In the genomic region with DNA sequence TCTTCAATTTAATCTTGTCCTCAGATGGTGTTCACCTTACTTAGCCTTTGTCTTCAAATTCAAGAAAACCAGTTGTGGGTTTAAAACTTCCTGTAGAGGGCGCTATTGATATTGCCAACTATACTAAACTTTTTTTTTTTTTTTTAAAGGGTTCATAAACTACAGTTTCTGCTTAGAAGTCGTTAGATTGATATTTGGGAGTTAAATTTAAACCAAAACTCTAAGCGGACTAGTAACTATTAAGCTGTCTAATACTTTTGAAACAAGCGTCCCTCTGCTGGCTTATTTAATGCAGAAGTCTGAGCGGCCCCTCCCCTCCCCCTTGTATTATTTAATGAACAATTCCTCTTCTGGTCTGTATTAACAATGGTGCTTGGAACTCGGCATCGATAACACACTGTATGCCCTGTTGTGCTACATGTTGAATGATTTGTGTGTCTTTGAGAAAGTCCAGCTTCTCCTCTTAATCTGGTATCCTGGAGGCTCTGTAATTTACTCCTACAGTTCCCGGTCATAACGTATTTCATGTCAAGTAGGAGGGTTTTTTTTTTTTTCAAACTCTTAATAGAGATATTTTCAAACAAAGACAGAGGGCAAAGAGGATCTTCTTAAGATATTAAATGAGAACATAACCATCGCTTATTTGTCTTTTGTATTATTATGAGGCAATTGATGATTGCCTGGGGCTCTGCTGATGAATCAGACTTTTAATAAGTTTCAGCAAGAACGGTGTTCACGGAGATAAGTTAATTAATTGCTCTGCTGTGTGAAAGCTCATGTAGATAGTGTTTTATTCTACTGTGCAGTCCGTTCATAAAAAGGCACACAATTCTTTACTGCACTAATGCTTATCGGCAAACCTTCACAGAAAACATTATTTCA, we compare ENCODE assay signal across 9 cellular contexts. TPM values are rescaled to one million over a fixed set of nuclear protein-coding genes. Genes with fewer than 3 reads are reported as not detected.
DNase-seq lines count a peak whose midpoint lies in the region; ATAC-seq and TF ChIP-seq lines count a peak whose summit lies in the region.
"Had no signal": no experiment of that assay in that cellular context is flagged by ENCODE, and none has a peak within 500 bp of the region (broad histone marks: within the 10 kb centered on the region; RNA-seq: fewer than 3 reads in every experiment).

No MANE protein-coding gene starts in this region.

- H3K9me3 Mint-ChIP-seq in activated CD8-positive, alpha-beta T cell treated with anti-CD3 and anti-CD28 coated beads for 36 hours = no peaks in the 10 kb centered on the region
- no peaks in the 10 kb centered on the region for H3K9me3 Mint-ChIP-seq in activated CD8-positive, alpha-beta T cell treated with anti-CD3 and anti-CD28 coated beads, Interleukin-2, amount 10 ng/mL, durations not matched to agents 7 days and 5 days (ENCODE audit: insufficient read depth)
- H3K9me3 Mint-ChIP-seq in effector memory CD8-positive, alpha-beta T cell = no peaks in the 10 kb centered on the region
- H3K9me3 Mint-ChIP-seq: central memory CD8-positive, alpha-beta T cell had no signal

- no peaks in the 10 kb centered on the region for H3K4me1 Mint-ChIP-seq in activated CD8-positive, alpha-beta T cell treated with anti-CD3 and anti-CD28 coated beads for 36 hours (ENCODE audit: low read depth)
- H3K4me1 Mint-ChIP-seq in activated CD8-positive, alpha-beta T cell treated with anti-CD3 and anti-CD28 coated beads, Interleukin-2, amount 10 ng/mL, durations not matched to agents 7 days and 5 days (ENCODE audit: low read depth) = no peaks in the 10 kb centered on the region
- H3K4me1 Mint-ChIP-seq in effector memory CD8-positive, alpha-beta T cell (ENCODE audit: low read depth in 2 of 2) = peaks cover 1 to 4% of the 10 kb centered on the region in 2 donors

- intact Hi-C loops in activated CD8-positive, alpha-beta T cell treated with anti-CD3 and anti-CD28 coated beads for 36 hours (cut with micrococcal nuclease) = loop anchor here (5.0 kb wide), 2 partner anchors 238 to 463 kb away; no protein-coding TSS in a partner anchor
- intact Hi-C loops in left ventricle myocardium inferior (cut with micrococcal nuclease) (loop anchor here (2.0 to 5.0 kb wide), 2 partner anchors 238 to 465 kb away; no protein-coding TSS in a partner anchor), sciatic nerve (cut with DNase I) (loop anchor here (10.0 kb wide), 1 partner anchor 465 kb away; no protein-coding TSS in a partner anchor)

- peaks cover 17% of the 10 kb centered on the region for H3K27me3 Mint-ChIP-seq in activated CD8-positive, alpha-beta T cell treated with anti-CD3 and anti-CD28 coated beads for 36 hours
- peaks cover 10% of the 10 kb centered on the region for H3K27me3 Mint-ChIP-seq in activated CD8-positive, alpha-beta T cell treated with anti-CD3 and anti-CD28 coated beads, Interleukin-2, amount 10 ng/mL, durations not matched to agents 7 days and 5 days (ENCODE audit: low read depth)
- H3K27me3 Mint-ChIP-seq in effector memory CD8-positive, alpha-beta T cell = peaks cover 32 to 60% of the 10 kb centered on the region in 2 donors

- CTCF ChIA-PET in activated CD8-positive, alpha-beta T cell treated with anti-CD3 and anti-CD28 coated beads for 36 hours (lab: Charles Lee) = interaction anchor here (0.6 to 1.7 kb wide), 13 partner anchors 10 to 464 kb away, joined by 3 to 5 read pairs (median 3); a partner anchor contains a TSS
- CTCF ChIA-PET in activated CD8-positive, alpha-beta T cell treated with anti-CD3 and anti-CD28 coated beads, Interleukin-2, amount 10 ng/mL, durations not matched to agents 7 days and 5 days (lab: Charles Lee) = interaction anchor here (0.6 to 1.6 kb wide), 3 partner anchors 237 to 408 kb away, joined by 3 to 5 read pairs (median 3); no protein-coding TSS in a partner anchor

- POLR2A ChIA-PET in activated CD8-positive, alpha-beta T cell treated with anti-CD3 and anti-CD28 coated beads for 36 hours (lab: Charles Lee) = no interaction called here
- POLR2A ChIA-PET in activated CD8-positive, alpha-beta T cell treated with anti-CD3 and anti-CD28 coated beads, Interleukin-2, amount 10 ng/mL, durations not matched to agents 7 days and 5 days (lab: Charles Lee) = no interaction called here

- H3K27me3 ChIP-seq in WERI-Rb-1 (ENCODE audit: insufficient read depth, low read depth, severe bottlenecking) (peaks cover 47% of the 10 kb centered on the region), left ventricle myocardium inferior (ENCODE audit: low read depth) (no peaks in the 10 kb centered on the region)

- H3K9me3 ChIP-seq in WERI-Rb-1 (ENCODE audit: severe bottlenecking) (no peaks in the 10 kb centered on the region), left ventricle myocardium inferior (replicated peaks) (no peaks in the 10 kb centered on the region)

- DNase-seq in activated CD8-positive, alpha-beta T cell treated with anti-CD3 and anti-CD28 coated beads for 36 hours = peak; percentile 3
- DNase-seq in activated CD8-positive, alpha-beta T cell treated with anti-CD3 and anti-CD28 coated beads, Interleukin-2, amount 10 ng/mL, durations not matched to agents 7 days and 5 days = no peak
- peak; percentile 56 for DNase-seq in NCI-H2029 treated with DMSO at 0.1 percent for 48 hours (lab: John Stamatoyannopoulos, UW)
- DNase-seq in WERI-Rb-1 = no peak
- no peak for DNase-seq in left ventricle myocardium inferior
- no peak for DNase-seq in sciatic nerve (ENCODE audit: low spot score)
- no peak for DNase-seq in NCI-H187 treated with DMSO at 0.1 percent for 48 hours (lab: John Stamatoyannopoulos, UW)
- DNase-seq in effector memory CD8-positive, alpha-beta T cell = no peak

- H3K4me3 Mint-ChIP-seq in activated CD8-positive, alpha-beta T cell treated with anti-CD3 and anti-CD28 coated beads for 36 hours = no peak overlapping the region
- H3K4me3 Mint-ChIP-seq in activated CD8-positive, alpha-beta T cell treated with anti-CD3 and anti-CD28 coated beads, Interleukin-2, amount 10 ng/mL, durations not matched to agents 7 days and 5 days = no peak overlapping the region
- no peak overlapping the region for H3K4me3 Mint-ChIP-seq in effector memory CD8-positive, alpha-beta T cell
- H3K4me3 Mint-ChIP-seq: central memory CD8-positive, alpha-beta T cell had no signal

- no peaks in the 10 kb centered on the region for H3K36me3 Mint-ChIP-seq in activated CD8-positive, alpha-beta T cell treated with anti-CD3 and anti-CD28 coated beads for 36 hours (ENCODE audit: low read depth)
- no peaks in the 10 kb centered on the region for H3K36me3 Mint-ChIP-seq in activated CD8-positive, alpha-beta T cell treated with anti-CD3 and anti-CD28 coated beads, Interleukin-2, amount 10 ng/mL, durations not matched to agents 7 days and 5 days (ENCODE audit: low read depth)
- H3K36me3 Mint-ChIP-seq in effector memory CD8-positive, alpha-beta T cell (ENCODE audit: insufficient read depth) = no peaks in the 10 kb centered on the region

- H3K4me3 ChIP-seq in WERI-Rb-1 (ENCODE audit: low read depth, low read length) (no peak overlapping the region), left ventricle myocardium inferior (peak overlapping the region; percentile 58)

- no peak for ATAC-seq in activated CD8-positive, alpha-beta T cell treated with anti-CD3 and anti-CD28 coated beads for 36 hours
- ATAC-seq in activated CD8-positive, alpha-beta T cell treated with anti-CD3 and anti-CD28 coated beads, Interleukin-2, amount 10 ng/mL, durations not matched to agents 7 days and 5 days = no peak
- peak; percentile 73 for ATAC-seq in sciatic nerve
- ATAC-seq in effector memory CD8-positive, alpha-beta T cell (replicated peaks) = no peak

- H3K27ac ChIP-seq in WERI-Rb-1 (no peak overlapping the region), left ventricle myocardium inferior (replicated peaks) (no peak overlapping the region)

- H3K27ac Mint-ChIP-seq in activated CD8-positive, alpha-beta T cell treated with anti-CD3 and anti-CD28 coated beads for 36 hours = no peak overlapping the region
- no peak overlapping the region for H3K27ac Mint-ChIP-seq in activated CD8-positive, alpha-beta T cell treated with anti-CD3 and anti-CD28 coated beads, Interleukin-2, amount 10 ng/mL, durations not matched to agents 7 days and 5 days
- no peak overlapping the region for H3K27ac Mint-ChIP-seq in effector memory CD8-positive, alpha-beta T cell

- no peaks in the 10 kb centered on the region for H3K36me3 ChIP-seq in WERI-Rb-1
- H3K36me3 ChIP-seq in left ventricle myocardium inferior = no peaks in the 10 kb centered on the region

- H3K4me1 ChIP-seq in left ventricle myocardium inferior = peaks cover 5% of the 10 kb centered on the region

- peak; percentile 74 for TF ChIP-seq CTCF in activated CD8-positive, alpha-beta T cell treated with anti-CD3 and anti-CD28 coated beads for 36 hours (IDR thresholded peaks at IDR 0.05)
- TF ChIP-seq CTCF in WERI-Rb-1 (IDR thresholded peaks at IDR 0.05; ENCODE audit: low read depth, low read length) (peak; percentile 25; the same call in 1 of the 2 replicates), left ventricle myocardium inferior (IDR thresholded peaks at IDR 0.05; ENCODE audit: borderline replicate concordance) (peak; percentile 89)

RNA-seq across cellular contexts. Expression of a gene that starts 22.6 kb away (rescaled TPM):
- 1 to 10 TPM; 1.2 to 1.5 TPM for total RNA-seq in activated CD8-positive, alpha-beta T cell treated with anti-CD3 and anti-CD28 coated beads for 36 hours
- total RNA-seq in activated CD8-positive, alpha-beta T cell treated with anti-CD3 and anti-CD28 coated beads, Interleukin-2, amount 10 ng/mL, durations not matched to agents 7 days and 5 days = not detected
- total RNA-seq in left ventricle myocardium inferior = 9.8 TPM
- 20.1 TPM for total RNA-seq in sciatic nerve

Comparison
In these comparisons a context has a peak if more than half of its experiments do, and no peak if none do; other contexts are left out.
1. DNase-seq: peak in activated CD8-positive, alpha-beta T cell treated with anti-CD3 and anti-CD28 coated beads for 36 hours (single experiment) and NCI-H2029 treated with DMSO at 0.1 percent for 48 hours (single experiment); none in activated CD8-positive, alpha-beta T cell treated with anti-CD3 and anti-CD28 coated beads, Interleukin-2, amount 10 ng/mL, durations not matched to agents 7 days and 5 days (single experiment), WERI-Rb-1 (single experiment), left ventricle myocardium inferior (single experiment), sciatic nerve (single experiment), NCI-H187 treated with DMSO at 0.1 percent for 48 hours (single experiment) and effector memory CD8-positive, alpha-beta T cell (0 of 3).
2. CTCF ChIP-seq: peak in every context shown above with its lines; median percentile 89 in left ventricle myocardium inferior; 74 in activated CD8-positive, alpha-beta T cell treated with anti-CD3 and anti-CD28 coated beads for 36 hours; 25 in WERI-Rb-1.